ENCODE assay signal across 8 cellular contexts in the genomic region with DNA sequence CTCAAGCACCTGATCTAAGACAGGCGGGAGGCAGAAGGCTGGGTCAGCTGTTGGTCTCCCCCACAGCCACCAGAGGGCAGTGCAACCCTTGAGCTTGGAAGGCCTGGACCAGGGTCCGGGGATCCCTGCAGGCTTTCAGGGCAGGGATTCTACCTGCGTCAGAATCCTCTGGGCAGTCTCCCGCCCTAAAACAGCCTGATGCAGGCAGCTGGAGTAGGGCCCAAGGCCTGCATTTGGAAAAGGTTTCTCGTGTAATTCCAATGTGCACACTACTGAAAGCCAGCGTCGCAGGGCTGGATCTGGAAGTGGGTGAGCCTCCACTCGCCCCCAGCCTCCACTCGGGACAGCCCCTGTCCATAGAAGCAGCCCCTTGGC. TPM values are rescaled to one million over a fixed set of nuclear protein-coding genes. Genes with fewer than 3 reads are reported as not detected.
DNase-seq lines count a peak whose midpoint lies in the region; ATAC-seq and TF ChIP-seq lines count a peak whose summit lies in the region.

No MANE protein-coding gene starts in this region.

- H3K4me1 Mint-ChIP-seq in MCF 10A (ENCODE audit: insufficient read depth, unreplicated experiment), result no peaks in the 10 kb centered on the region

- H3K4me3 Mint-ChIP-seq in MCF 10A (ENCODE audit: unreplicated experiment), result no peak overlapping the region

- H3K27me3 Mint-ChIP-seq in MCF 10A (ENCODE audit: insufficient read depth, unreplicated experiment), result no peaks in the 10 kb centered on the region

- peaks cover 8% of the 10 kb centered on the region for H3K36me3 Mint-ChIP-seq in MCF 10A (ENCODE audit: insufficient read depth, unreplicated experiment)

- intact Hi-C loops in MCF 10A (cut with micrococcal nuclease), result loop anchor here (1.0 to 2.0 kb wide), 2 partner anchors 38 to 184 kb away; no protein-coding TSS in a partner anchor

- ATAC-seq in GM19467 (IDR thresholded peaks at IDR 0.05; ENCODE audit: unreplicated experiment), result peak; percentile 54
- ATAC-seq in HG03097 (IDR thresholded peaks at IDR 0.05; ENCODE audit: low FRiP score, unreplicated experiment), result no peak

- no peak overlapping the region for H3K27ac ChIP-seq in VCaP

- TF ChIP-seq CTCF in VCaP (conservative IDR thresholded peaks at IDR 0.05), result peak; percentile 93
- TF ChIP-seq CTCF in MCF 10A (IDR thresholded peaks at IDR 0.05; ENCODE audit: unreplicated experiment), result peak; percentile 82

- no peak overlapping the region for H3K27ac Mint-ChIP-seq in MCF 10A (ENCODE audit: low read depth, unreplicated experiment)

- no peaks in the 10 kb centered on the region for H3K9me3 Mint-ChIP-seq in MCF 10A (ENCODE audit: unreplicated experiment)

- DNase-seq in AML-193 (lab: John Stamatoyannopoulos, UW) (peak; percentile 4 to 17), NCI-H1694 treated with DMSO at 0.1 percent for 48 hours (lab: John Stamatoyannopoulos, UW) (peak; percentile 27), MCF 10A (ENCODE audit: unreplicated experiment) (peak; percentile 76), inferior parietal cortex (ENCODE audit: extremely low spot score) (peak; percentile 81)
- peak; percentile 79 to 81 for DNase-seq in stimulated activated CD4-positive, alpha-beta T cell treated with anti-CD3 and anti-CD28 coated beads, Interleukin-2, amount 100 ng/mL, for 24 hours

- CTCF ChIA-PET in MCF 10A (lab: Yijun Ruan, JAX), result interaction anchor here (0.5 to 5.2 kb wide), 29 partner anchors 9 to 571 kb away, joined by 3 to 49 read pairs (median 4); no protein-coding TSS in a partner anchor

- POLR2A ChIA-PET in MCF 10A (lab: Yijun Ruan, JAX), result interaction anchor here (0.7 kb wide), 1 partner anchor 278 kb away, joined by 3 read pairs; no protein-coding TSS in a partner anchor

- BruUV-seq in MCF 10A (replicated peaks; lab: Mats Ljungman, UMichigan), result no TSS peak

RNA-seq across cellular contexts. Expression of a gene that starts 31.8 kb away (rescaled TPM):
- 21.5 and 25.0 TPM in 2 replicates for total RNA-seq in MCF 10A (2022)

Comparison
In these comparisons a context has a peak if more than half of its experiments do, and no peak if none do; other contexts are left out.
1. DNase-seq: peak in every context shown above with its lines; median percentile 81 in inferior parietal cortex; 80 in stimulated activated CD4-positive, alpha-beta T cell treated with anti-CD3 and anti-CD28 coated beads, Interleukin-2, amount 100 ng/mL, for 24 hours; 76 in MCF 10A; 27 in NCI-H1694 treated with DMSO at 0.1 percent for 48 hours; 10 in AML-193.